12 cellular contexts compared by ENCODE assay signal in genomic region chr3:19102654-19103290, GRCh38. TPM values are rescaled to one million over a fixed set of nuclear protein-coding genes. Genes with fewer than 3 reads are reported as not detected.
DNase-seq lines count a peak whose midpoint lies in the region; ATAC-seq and TF ChIP-seq lines count a peak whose summit lies in the region.
"Not testable (repeated sequence)": the region's sequence is repeated elsewhere in the genome, so short reads cannot be mapped to it uniquely, and the experiment has no call there.
"Had no signal": no experiment of that assay in that cellular context is flagged by ENCODE, and none has a peak within 500 bp of the region (broad histone marks: within the 10 kb centered on the region; RNA-seq: fewer than 3 reads in every experiment).

No MANE protein-coding gene starts in this region.

- H3K9me3 Mint-ChIP-seq in CD4-positive, alpha-beta memory T cell; activated naive CD4-positive, alpha-beta T cell treated with anti-CD3 and anti-CD28 coated beads, Interleukin-2, amount 50 U/mL, for 24 hours; stimulated activated memory B cell treated with anti-CD40 and anti-IgM and Interleukin-4, amounts not matched to agents 10 μg/mL and 1 μg/mL and 100 μg/mL, for 72 hours: not testable (repeated sequence)

- intact Hi-C loops in CD4-positive, alpha-beta memory T cell (cut with micrococcal nuclease): loop anchor here (1.0 kb wide), 1 partner anchor 44 kb away; no protein-coding TSS in a partner anchor
- intact Hi-C loops in PC-3 (cut with micrococcal nuclease); left ventricle myocardium inferior (cut with micrococcal nuclease); mucosa of descending colon (cut with DNase I, micrococcal nuclease): not testable (repeated sequence)

- not testable (repeated sequence) for H3K9me2 ChIP-seq in PC-3 (replicated peaks; ENCODE audit: low read length)

- H3K4me1 ChIP-seq in CD4-positive, alpha-beta memory T cell (ENCODE audit: insufficient read depth, low read length); HUES48 (ENCODE audit: control insufficient read depth, insufficient read depth, low read length); PC-3 (ENCODE audit: insufficient read depth, low read length); left ventricle myocardium inferior; mucosa of descending colon (ENCODE audit: low read depth): not testable (repeated sequence)

- POLR2A ChIA-PET in CD4-positive, alpha-beta memory T cell (lab: Charles Lee; ENCODE audit: partially characterized antibody): interaction anchor here (1.5 kb wide), 1 partner anchor 44 kb away, joined by 3 read pairs; no protein-coding TSS in a partner anchor
- POLR2A ChIA-PET in PC-3 (lab: Charles Lee; ENCODE audit: unreplicated experiment): not testable (repeated sequence)

- not testable (repeated sequence) for H3F3A ChIP-seq in PC-3 (ENCODE audit: low read length, unreplicated experiment)

- not testable (repeated sequence) for H3K79me2 ChIP-seq in PC-3 (ENCODE audit: low read length)

- peak overlapping the region in 7 of 8 donors; percentile 77 to 96 (median 83) for H3K4me3 Mint-ChIP-seq in CD4-positive, alpha-beta memory T cell
- H3K4me3 Mint-ChIP-seq in activated naive CD4-positive, alpha-beta T cell treated with anti-CD3 and anti-CD28 coated beads, Interleukin-2, amount 50 U/mL, for 24 hours: peak overlapping the region; percentile 92
- peak overlapping the region; percentile 67 for H3K4me3 Mint-ChIP-seq in stimulated activated memory B cell treated with anti-CD40 and anti-IgM and Interleukin-4, amounts not matched to agents 10 μg/mL and 1 μg/mL and 100 μg/mL, for 72 hours

- not testable (repeated sequence) for H3K27ac ChIP-seq in CD4-positive, alpha-beta memory T cell (ENCODE audit: low read depth, low read length); HUES48 (ENCODE audit: low read depth, low read length); PC-3 (ENCODE audit: low read length); left ventricle myocardium inferior (replicated peaks)

- H4K20me1 ChIP-seq in PC-3 (ENCODE audit: low read length): not testable (repeated sequence)

- H3K27ac Mint-ChIP-seq in CD4-positive, alpha-beta memory T cell: peak overlapping the region in 6 of 7 donors; percentile 64 to 94 (median 80)
- H3K27ac Mint-ChIP-seq in activated naive CD4-positive, alpha-beta T cell treated with anti-CD3 and anti-CD28 coated beads, Interleukin-2, amount 50 U/mL, for 24 hours: peak overlapping the region; percentile 90
- not testable (repeated sequence) for H3K27ac Mint-ChIP-seq in stimulated activated memory B cell treated with anti-CD40 and anti-IgM and Interleukin-4, amounts not matched to agents 10 μg/mL and 1 μg/mL and 100 μg/mL, for 72 hours

- H3K36me3 ChIP-seq in CD4-positive, alpha-beta memory T cell (ENCODE audit: insufficient read depth, low read length); HUES48 (ENCODE audit: control insufficient read depth, insufficient read depth, low read length); PC-3 (ENCODE audit: low read depth, low read length); left ventricle myocardium inferior; mucosa of descending colon (ENCODE audit: low read depth): not testable (repeated sequence)

- not testable (repeated sequence) for H3K27me3 Mint-ChIP-seq in CD4-positive, alpha-beta memory T cell; activated naive CD4-positive, alpha-beta T cell treated with anti-CD3 and anti-CD28 coated beads, Interleukin-2, amount 50 U/mL, for 24 hours
- H3K27me3 Mint-ChIP-seq in stimulated activated memory B cell treated with anti-CD40 and anti-IgM and Interleukin-4, amounts not matched to agents 10 μg/mL and 1 μg/mL and 100 μg/mL, for 72 hours: peaks cover 14% of the 10 kb centered on the region

- H3K4me1 Mint-ChIP-seq in CD4-positive, alpha-beta memory T cell: peaks cover 0 to 14% (median 3%) of the 10 kb centered on the region in 4 donors
- peaks cover 14% of the 10 kb centered on the region for H3K4me1 Mint-ChIP-seq in activated naive CD4-positive, alpha-beta T cell treated with anti-CD3 and anti-CD28 coated beads, Interleukin-2, amount 50 U/mL, for 24 hours
- H3K4me1 Mint-ChIP-seq in stimulated activated memory B cell treated with anti-CD40 and anti-IgM and Interleukin-4, amounts not matched to agents 10 μg/mL and 1 μg/mL and 100 μg/mL, for 72 hours: not testable (repeated sequence)

- H3K9ac ChIP-seq in HUES48 (ENCODE audit: low read depth, low read length): peak overlapping the region; percentile 75; the same call in 1 of the 2 replicates
- not testable (repeated sequence) for H3K9ac ChIP-seq in PC-3 (ENCODE audit: low read length)

- not testable (repeated sequence) for H3K9me3 ChIP-seq in CD4-positive, alpha-beta memory T cell (ENCODE audit: control insufficient read depth in 1 of 2, low read length in 2 of 2); PC-3 (ENCODE audit: low read length); left ventricle myocardium inferior (replicated peaks); mucosa of descending colon
- peaks cover 13% of the 10 kb centered on the region for H3K9me3 ChIP-seq in HUES48 (ENCODE audit: control insufficient read depth, insufficient read depth, low read length)

- H3K36me3 Mint-ChIP-seq in CD4-positive, alpha-beta memory T cell; activated naive CD4-positive, alpha-beta T cell treated with anti-CD3 and anti-CD28 coated beads, Interleukin-2, amount 50 U/mL, for 24 hours; stimulated activated memory B cell treated with anti-CD40 and anti-IgM and Interleukin-4, amounts not matched to agents 10 μg/mL and 1 μg/mL and 100 μg/mL, for 72 hours: not testable (repeated sequence)

- H3K4me3 ChIP-seq in CD4-positive, alpha-beta memory T cell (ENCODE audit: low read length in 2 of 2); mucosa of descending colon: not testable (repeated sequence)
- peak overlapping the region; percentile 57; the same call in 1 of the 2 replicates for H3K4me3 ChIP-seq in HUES48 (ENCODE audit: low read depth, low read length)
- peak overlapping the region; percentile 46; the same call in 1 of the 2 replicates for H3K4me3 ChIP-seq in PC-3 (ENCODE audit: low read length)
- peak overlapping the region; percentile 36 for H3K4me3 ChIP-seq in left ventricle myocardium inferior

- peak; percentile 10 to 62 (median 16) for DNase-seq in CD4-positive, alpha-beta memory T cell
- DNase-seq in PC-3, left ventricle myocardium inferior: not testable (repeated sequence)
- DNase-seq in activated CD4-positive, alpha-beta T cell treated with anti-CD3 and anti-CD28 coated beads, Interleukin-2, amount 50 U/mL, for 48 hours: peak; percentile 16 to 28
- peak in 2 of 3 donors; percentile 17 to 32 for DNase-seq in mucosa of descending colon

- not testable (repeated sequence) for H3K27me3 ChIP-seq in CD4-positive, alpha-beta memory T cell (ENCODE audit: insufficient read depth, low read length); HUES48 (ENCODE audit: control insufficient read depth, insufficient read depth, low read length); PC-3 (ENCODE audit: low read length); left ventricle myocardium inferior (ENCODE audit: low read depth)

- CTCF ChIA-PET in CD4-positive, alpha-beta memory T cell (lab: Charles Lee; ENCODE audit: partially characterized antibody); PC-3 (lab: Charles Lee): not testable (repeated sequence)

- not testable (repeated sequence) for TF ChIP-seq CTCF in PC-3 (conservative IDR thresholded peaks at IDR 0.05; ENCODE audit: low read depth, low read length); left ventricle myocardium inferior (IDR thresholded peaks at IDR 0.05; ENCODE audit: borderline replicate concordance); mucosa of descending colon (IDR thresholded peaks at IDR 0.05)

- BruUV-seq in PC-3 (replicated peaks; lab: Mats Ljungman, UMichigan): not testable (repeated sequence)

- H2AFZ ChIP-seq in PC-3 (ENCODE audit: low read length): not testable (repeated sequence)

- not testable (repeated sequence) for ATAC-seq in PC-3; mucosa of descending colon; stimulated activated memory B cell treated with anti-CD40 and anti-IgM and Interleukin-4, amounts not matched to agents 10 μg/mL and 1 μg/mL and 100 μg/mL, for 72 hours

- peak overlapping the region; percentile 31; the same call in 1 of the 2 replicates for H3K4me2 ChIP-seq in PC-3 (ENCODE audit: low read length)

RNA-seq across cellular contexts. Expression of gene KCNH8, which starts 45.5 kb away (rescaled TPM):
- under 1 TPM; 0.06 to 0.19 TPM for total RNA-seq in CD4-positive, alpha-beta memory T cell
- not detected for polyA plus RNA-seq in CD4-positive, alpha-beta memory T cell
- not detected in 2 replicates for total RNA-seq in PC-3 (2014; rRNA removed)
- total RNA-seq in left ventricle myocardium inferior: 0.05 TPM
- 1 to 10 TPM; 1.0 to 1.3 (median 1.1) TPM for total RNA-seq in mucosa of descending colon
- total RNA-seq: activated naive CD4-positive, alpha-beta T cell treated with anti-CD3 and anti-CD28 coated beads, Interleukin-2, amount 50 U/mL, for 72 hours; mesenteric fat pad; right lobe of liver; RPMI7951 had no signal
